1 cellular context compared by ENCODE assay signal in genomic region chr1:151006331-151007052, GRCh38.
TF ChIP-seq lines count a peak whose summit lies in the region.

A gene with protein sequence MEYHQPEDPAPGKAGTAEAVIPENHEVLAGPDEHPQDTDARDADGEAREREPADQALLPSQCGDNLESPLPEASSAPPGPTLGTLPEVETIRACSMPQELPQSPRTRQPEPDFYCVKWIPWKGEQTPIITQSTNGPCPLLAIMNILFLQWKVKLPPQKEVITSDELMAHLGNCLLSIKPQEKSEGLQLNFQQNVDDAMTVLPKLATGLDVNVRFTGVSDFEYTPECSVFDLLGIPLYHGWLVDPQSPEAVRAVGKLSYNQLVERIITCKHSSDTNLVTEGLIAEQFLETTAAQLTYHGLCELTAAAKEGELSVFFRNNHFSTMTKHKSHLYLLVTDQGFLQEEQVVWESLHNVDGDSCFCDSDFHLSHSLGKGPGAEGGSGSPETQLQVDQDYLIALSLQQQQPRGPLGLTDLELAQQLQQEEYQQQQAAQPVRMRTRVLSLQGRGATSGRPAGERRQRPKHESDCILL (minus strand): TSS chr1:151006902. CDS start chr1:151002617, 4,285 bp downstream.

TF ChIP-seq in HepG2, 621 proteins besides CTCF, POLR2A, EP300 and RAD21 (continued from another document and continues in another):
- TF ChIP-seq ZBED4 (CRISPR knock-in tag; IDR thresholded peaks at IDR 0.05; ENCODE audit: borderline replicate concordance) (0 out of 2 replicates have a peak, but pooled peaks have one; percentile 56), ZNF12 (CRISPR knock-in tag; IDR thresholded peaks at IDR 0.05) (peak; percentile 49; the same call in 1 of the 2 replicates), XRCC5 (optimal IDR thresholded peaks at IDR 0.05; ENCODE audit: low read length) (peak; percentile 80), KDM3A (CRISPR knock-in tag; IDR thresholded peaks at IDR 0.05; ENCODE audit: low read depth) (peak; percentile 67; the same call in 1 of the 2 replicates), ZNF34 (CRISPR knock-in tag; IDR thresholded peaks at IDR 0.05; ENCODE audit: borderline replicate concordance) (no peak), ZNF317 (CRISPR knock-in tag; IDR thresholded peaks at IDR 0.05) (peak; percentile 92), ZNF292 (CRISPR knock-in tag; IDR thresholded peaks at IDR 0.05; ENCODE audit: borderline replicate concordance, low read depth) (peak; percentile 41), SNAPC4 (CRISPR knock-in tag; IDR thresholded peaks at IDR 0.05) (no peak), ZFY (CRISPR knock-in tag; IDR thresholded peaks at IDR 0.05) (peak; percentile 9; the same call in 1 of the 2 replicates), SMC3 (IDR thresholded peaks at IDR 0.05; ENCODE audit: low read length) (peak; percentile 64), MYC (CRISPR knock-in tag; IDR thresholded peaks at IDR 0.05; ENCODE audit: borderline replicate concordance) (peak; percentile 43; the same call in 1 of the 2 replicates), TEAD3 (CRISPR knock-in tag; optimal IDR thresholded peaks at IDR 0.05; ENCODE audit: borderline replicate concordance) (peak; percentile 15), ZBTB25 (CRISPR knock-in tag; IDR thresholded peaks at IDR 0.05) (peak; percentile 33; the same call in 1 of the 2 replicates), ZNF263 (CRISPR knock-in tag; IDR thresholded peaks at IDR 0.05) (peak; percentile 94), ARID3A (IDR thresholded peaks at IDR 0.05; ENCODE audit: low read depth, low read length) (peak; percentile 61; the same call in 1 of the 2 replicates), ZSCAN31 (CRISPR knock-in tag; IDR thresholded peaks at IDR 0.05; ENCODE audit: low read depth) (0 out of 2 replicates have a peak, but pooled peaks have one; percentile 60), ZNF83 (CRISPR knock-in tag; IDR thresholded peaks at IDR 0.05; ENCODE audit: borderline replicate concordance) (no peak), SAP130 (CRISPR knock-in tag; IDR thresholded peaks at IDR 0.05; ENCODE audit: low read depth) (peak; percentile 3; the same call in 1 of the 2 replicates), JARID2 (CRISPR knock-in tag; IDR thresholded peaks at IDR 0.05; ENCODE audit: insufficient replicate concordance) (peak; percentile 53), ZBTB38 (CRISPR knock-in tag; IDR thresholded peaks at IDR 0.05) (0 out of 2 replicates have a peak, but pooled peaks have one; percentile 48), TCF7L2 (IDR thresholded peaks at IDR 0.05; ENCODE audit: low read depth, low read length) (no peak), MIER3 (CRISPR knock-in tag; IDR thresholded peaks at IDR 0.05; ENCODE audit: borderline replicate concordance) (peak; percentile 25; the same call in 1 of the 2 replicates), ELF3 (CRISPR knock-in tag; IDR thresholded peaks at IDR 0.05) (peak; percentile 57), KLF6 (CRISPR knock-in tag; IDR thresholded peaks at IDR 0.05) (0 out of 2 replicates have a peak, but pooled peaks have one; percentile 23), PITX1 (CRISPR knock-in tag; IDR thresholded peaks at IDR 0.05) (0 out of 2 replicates have a peak, but pooled peaks have one; percentile 41), ZNF589 (CRISPR knock-in tag; conservative IDR thresholded peaks at IDR 0.05) (no peak), ZNF296 (CRISPR knock-in tag; conservative IDR thresholded peaks at IDR 0.05) (peak; percentile 74; the same call in 1 of the 2 replicates), NR1H2 (CRISPR knock-in tag; IDR thresholded peaks at IDR 0.05; ENCODE audit: borderline replicate concordance, low read depth) (no peak), FOXJ3 (CRISPR knock-in tag; IDR thresholded peaks at IDR 0.05; ENCODE audit: borderline replicate concordance) (peak; percentile 16; the same call in 1 of the 2 replicates)
- TF ChIP-seq, protein P1, sequence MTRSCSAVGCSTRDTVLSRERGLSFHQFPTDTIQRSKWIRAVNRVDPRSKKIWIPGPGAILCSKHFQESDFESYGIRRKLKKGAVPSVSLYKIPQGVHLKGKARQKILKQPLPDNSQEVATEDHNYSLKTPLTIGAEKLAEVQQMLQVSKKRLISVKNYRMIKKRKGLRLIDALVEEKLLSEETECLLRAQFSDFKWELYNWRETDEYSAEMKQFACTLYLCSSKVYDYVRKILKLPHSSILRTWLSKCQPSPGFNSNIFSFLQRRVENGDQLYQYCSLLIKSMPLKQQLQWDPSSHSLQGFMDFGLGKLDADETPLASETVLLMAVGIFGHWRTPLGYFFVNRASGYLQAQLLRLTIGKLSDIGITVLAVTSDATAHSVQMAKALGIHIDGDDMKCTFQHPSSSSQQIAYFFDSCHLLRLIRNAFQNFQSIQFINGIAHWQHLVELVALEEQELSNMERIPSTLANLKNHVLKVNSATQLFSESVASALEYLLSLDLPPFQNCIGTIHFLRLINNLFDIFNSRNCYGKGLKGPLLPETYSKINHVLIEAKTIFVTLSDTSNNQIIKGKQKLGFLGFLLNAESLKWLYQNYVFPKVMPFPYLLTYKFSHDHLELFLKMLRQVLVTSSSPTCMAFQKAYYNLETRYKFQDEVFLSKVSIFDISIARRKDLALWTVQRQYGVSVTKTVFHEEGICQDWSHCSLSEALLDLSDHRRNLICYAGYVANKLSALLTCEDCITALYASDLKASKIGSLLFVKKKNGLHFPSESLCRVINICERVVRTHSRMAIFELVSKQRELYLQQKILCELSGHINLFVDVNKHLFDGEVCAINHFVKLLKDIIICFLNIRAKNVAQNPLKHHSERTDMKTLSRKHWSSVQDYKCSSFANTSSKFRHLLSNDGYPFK (CRISPR knock-in tag; IDR thresholded peaks at IDR 0.05; ENCODE audit: borderline replicate concordance) = no peak
- TF ChIP-seq, protein P2, sequence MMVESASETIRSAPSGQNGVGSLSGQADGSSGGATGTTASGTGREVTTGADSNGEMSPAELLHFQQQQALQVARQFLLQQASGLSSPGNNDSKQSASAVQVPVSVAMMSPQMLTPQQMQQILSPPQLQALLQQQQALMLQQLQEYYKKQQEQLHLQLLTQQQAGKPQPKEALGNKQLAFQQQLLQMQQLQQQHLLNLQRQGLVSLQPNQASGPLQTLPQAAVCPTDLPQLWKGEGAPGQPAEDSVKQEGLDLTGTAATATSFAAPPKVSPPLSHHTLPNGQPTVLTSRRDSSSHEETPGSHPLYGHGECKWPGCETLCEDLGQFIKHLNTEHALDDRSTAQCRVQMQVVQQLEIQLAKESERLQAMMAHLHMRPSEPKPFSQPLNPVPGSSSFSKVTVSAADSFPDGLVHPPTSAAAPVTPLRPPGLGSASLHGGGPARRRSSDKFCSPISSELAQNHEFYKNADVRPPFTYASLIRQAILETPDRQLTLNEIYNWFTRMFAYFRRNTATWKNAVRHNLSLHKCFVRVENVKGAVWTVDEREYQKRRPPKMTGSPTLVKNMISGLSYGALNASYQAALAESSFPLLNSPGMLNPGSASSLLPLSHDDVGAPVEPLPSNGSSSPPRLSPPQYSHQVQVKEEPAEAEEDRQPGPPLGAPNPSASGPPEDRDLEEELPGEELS (CRISPR knock-in tag; IDR thresholded peaks at IDR 0.05) = peak; percentile 19; the same call in 1 of the 2 replicates
- TF ChIP-seq, protein P3, sequence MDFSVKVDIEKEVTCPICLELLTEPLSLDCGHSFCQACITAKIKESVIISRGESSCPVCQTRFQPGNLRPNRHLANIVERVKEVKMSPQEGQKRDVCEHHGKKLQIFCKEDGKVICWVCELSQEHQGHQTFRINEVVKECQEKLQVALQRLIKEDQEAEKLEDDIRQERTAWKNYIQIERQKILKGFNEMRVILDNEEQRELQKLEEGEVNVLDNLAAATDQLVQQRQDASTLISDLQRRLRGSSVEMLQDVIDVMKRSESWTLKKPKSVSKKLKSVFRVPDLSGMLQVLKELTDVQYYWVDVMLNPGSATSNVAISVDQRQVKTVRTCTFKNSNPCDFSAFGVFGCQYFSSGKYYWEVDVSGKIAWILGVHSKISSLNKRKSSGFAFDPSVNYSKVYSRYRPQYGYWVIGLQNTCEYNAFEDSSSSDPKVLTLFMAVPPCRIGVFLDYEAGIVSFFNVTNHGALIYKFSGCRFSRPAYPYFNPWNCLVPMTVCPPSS (IDR thresholded peaks at IDR 0.05) = no peak
- TF ChIP-seq, protein P4, sequence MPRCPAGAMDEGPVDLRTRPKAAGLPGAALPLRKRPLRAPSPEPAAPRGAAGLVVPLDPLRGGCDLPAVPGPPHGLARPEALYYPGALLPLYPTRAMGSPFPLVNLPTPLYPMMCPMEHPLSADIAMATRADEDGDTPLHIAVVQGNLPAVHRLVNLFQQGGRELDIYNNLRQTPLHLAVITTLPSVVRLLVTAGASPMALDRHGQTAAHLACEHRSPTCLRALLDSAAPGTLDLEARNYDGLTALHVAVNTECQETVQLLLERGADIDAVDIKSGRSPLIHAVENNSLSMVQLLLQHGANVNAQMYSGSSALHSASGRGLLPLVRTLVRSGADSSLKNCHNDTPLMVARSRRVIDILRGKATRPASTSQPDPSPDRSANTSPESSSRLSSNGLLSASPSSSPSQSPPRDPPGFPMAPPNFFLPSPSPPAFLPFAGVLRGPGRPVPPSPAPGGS (CRISPR knock-in tag; IDR thresholded peaks at IDR 0.05) = no peak
